Comparison of ENCODE assay signal across 8 cellular contexts in genomic region chr11:17206448-17206847, GRCh38. TPM values are rescaled to one million over a fixed set of nuclear protein-coding genes. Genes with fewer than 3 reads are reported as not detected.
DNase-seq lines count a peak whose midpoint lies in the region; ATAC-seq and TF ChIP-seq lines count a peak whose summit lies in the region.

No MANE protein-coding gene starts in this region.

- no peaks in the 10 kb centered on the region for H3K27me3 Mint-ChIP-seq in naive thymus-derived CD8-positive, alpha-beta T cell

- H3K4me2 ChIP-seq in KMS-11: peak overlapping the region; percentile 94

- POLR2A ChIA-PET in naive thymus-derived CD8-positive, alpha-beta T cell (lab: Charles Lee): no interaction called here

- intact Hi-C loops in colonic mucosa (cut with DNase I): no loop called here

- H3K27ac Mint-ChIP-seq in naive thymus-derived CD8-positive, alpha-beta T cell: peak overlapping the region; percentile 29 to 99 (median 99)

- H3K27ac ChIP-seq in KMS-11: no peak overlapping the region
- H3K27ac ChIP-seq in colonic mucosa: peak overlapping the region; percentile 93

- H3K79me2 ChIP-seq in KMS-11 (ENCODE audit: insufficient read depth, low read depth): peaks cover 24% of the 10 kb centered on the region

- H4K20me1 ChIP-seq in KMS-11 (ENCODE audit: insufficient read depth): no peaks in the 10 kb centered on the region

- H3K9ac ChIP-seq in KMS-11: no peak overlapping the region
- H3K9ac ChIP-seq in colonic mucosa (ENCODE audit: low read depth in 2 of 2, low read length in 2 of 2): peak overlapping the region in 1 of 2 donors; percentile 91

- ATAC-seq in naive thymus-derived CD8-positive, alpha-beta T cell: no peak
- no peak for ATAC-seq in HG02840 (IDR thresholded peaks at IDR 0.05; ENCODE audit: low FRiP score, unreplicated experiment)
- no peak for ATAC-seq in HG02981 (IDR thresholded peaks at IDR 0.05; ENCODE audit: unreplicated experiment)

- H3K36me3 ChIP-seq in KMS-11 (ENCODE audit: insufficient read depth): no peaks in the 10 kb centered on the region
- H3K36me3 ChIP-seq in colonic mucosa: no peaks in the 10 kb centered on the region

- H3K27me3 ChIP-seq in KMS-11 (ENCODE audit: insufficient read depth, low read depth) (no peaks in the 10 kb centered on the region), colonic mucosa (no peaks in the 10 kb centered on the region)

- peaks cover 26 to 66% (median 49%) of the 10 kb centered on the region in 4 donors for H3K4me1 Mint-ChIP-seq in naive thymus-derived CD8-positive, alpha-beta T cell

- H3K9me3 Mint-ChIP-seq in naive thymus-derived CD8-positive, alpha-beta T cell: no peaks in the 10 kb centered on the region

- peak overlapping the region; percentile 88 for H3K4me3 ChIP-seq in AG10803 (ENCODE audit: low read length)
- H3K4me3 ChIP-seq in KMS-11 (IDR thresholded peaks at IDR 0.05; ENCODE audit: insufficient read depth, low read depth, low read length): no peak overlapping the region
- peak overlapping the region; percentile 64 for H3K4me3 ChIP-seq in colonic mucosa

- no peaks in the 10 kb centered on the region for H3K9me3 ChIP-seq in colonic mucosa

- H3K4me1 ChIP-seq in KMS-11 (ENCODE audit: low read depth, poor library complexity, severe bottlenecking): peaks cover 27% of the 10 kb centered on the region
- peaks cover 7% of the 10 kb centered on the region for H3K4me1 ChIP-seq in colonic mucosa

- H3K36me3 Mint-ChIP-seq in naive thymus-derived CD8-positive, alpha-beta T cell: peaks cover 0 to 12% (median 6%) of the 10 kb centered on the region in 3 donors

- no peak overlapping the region for H2AFZ ChIP-seq in KMS-11 (ENCODE audit: low read depth)

- no peak for DNase-seq in AG10803 (ENCODE audit: low read depth)
- peak; percentile 23 for DNase-seq in colonic mucosa
- no peak for DNase-seq in naive thymus-derived CD8-positive, alpha-beta T cell
- no peak for DNase-seq in kidney glomerular epithelial cell (lab: John Stamatoyannopoulos, UW)
- no peak for DNase-seq in NK-92 treated with Interleukin-12 subunit alpha and Interleukin-12 subunit beta, amount 100 ng/mL, for 24 hours (lab: John Stamatoyannopoulos, UW)

- no peak for TF ChIP-seq CTCF in AG10803 (conservative IDR thresholded peaks at IDR 0.05; ENCODE audit: low read length)
- TF ChIP-seq CTCF in KMS-11 (conservative IDR thresholded peaks at IDR 0.05; ENCODE audit: low read depth, low read length): no peak
- no peak for TF ChIP-seq CTCF in colonic mucosa (IDR thresholded peaks at IDR 0.05)

- H3K4me3 Mint-ChIP-seq in naive thymus-derived CD8-positive, alpha-beta T cell: peak overlapping the region; percentile 89 to 100 (median 98)

RNA-seq across cellular contexts. Expression of gene PIK3C2A, which starts 1.3 kb away (rescaled TPM):
- total RNA-seq in colonic mucosa: 10 to 100 TPM; 41.3 to 68.9 TPM
- 10 to 100 TPM; 39.5 to 42.7 TPM for total RNA-seq in naive thymus-derived CD8-positive, alpha-beta T cell
- 1 to 10 TPM; 7.0 to 9.8 (median 8.3) TPM for polyA plus RNA-seq in naive thymus-derived CD8-positive, alpha-beta T cell
